In the genomic region with DNA sequence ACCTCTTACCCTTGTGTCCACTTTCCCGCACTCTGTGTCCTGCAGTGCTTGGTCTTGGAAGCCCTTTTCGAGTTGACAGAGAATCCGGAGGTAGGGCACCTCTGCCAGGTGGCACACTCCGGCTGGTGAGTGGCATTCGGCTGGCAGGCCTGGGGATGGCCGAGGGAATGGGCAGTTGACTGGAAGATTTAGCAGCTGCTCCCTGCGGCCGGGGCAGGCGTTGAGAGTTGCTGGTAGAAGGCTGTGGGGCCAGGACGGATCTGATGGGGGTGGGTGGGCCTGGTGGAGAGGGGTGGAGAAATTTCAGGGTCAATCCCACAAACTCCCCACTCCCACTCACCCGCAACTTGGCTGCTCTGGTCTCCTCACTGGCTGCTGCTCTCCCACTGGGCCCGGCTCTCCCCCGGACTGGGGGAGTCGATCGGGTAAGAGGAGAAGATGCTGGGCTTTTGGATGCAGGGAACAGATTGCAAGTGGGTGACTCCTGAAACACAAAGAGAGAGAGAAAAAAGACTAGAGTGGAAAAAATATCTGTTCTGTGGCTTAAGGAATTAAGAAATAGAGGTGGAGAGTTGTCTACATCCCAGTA, we compare ENCODE assay signal across 21 cellular contexts. TPM values are rescaled to one million over a fixed set of nuclear protein-coding genes. Genes with fewer than 3 reads are reported as not detected.
DNase-seq lines count a peak whose midpoint lies in the region; ATAC-seq and TF ChIP-seq lines count a peak whose summit lies in the region.
"Had no signal": no experiment of that assay in that cellular context is flagged by ENCODE, and none has a peak within 500 bp of the region (broad histone marks: within the 10 kb centered on the region; RNA-seq: fewer than 3 reads in every experiment).

No MANE protein-coding gene starts in this region.

- TF ChIP-seq CTCF in HFF-Myc (IDR thresholded peaks at IDR 0.05; ENCODE audit: low read depth, low read length, missing control alignments) (no peak), brain (conservative IDR thresholded peaks at IDR 0.05) (no peak), neural crest cell (conservative IDR thresholded peaks at IDR 0.05) (no peak)

- H3K36me3 Mint-ChIP-seq in brain (peaks cover 5% of the 10 kb centered on the region), neural crest cell (ENCODE audit: low read depth) (peaks cover 7% of the 10 kb centered on the region)

- H3K4me3 Mint-ChIP-seq in brain (peak overlapping the region in 4 of 5 experiments; percentile 99 to 100 (median 99)), neural crest cell (peak overlapping the region; percentile 99)

- H3K9me3 Mint-ChIP-seq in brain, result no peaks in the 10 kb centered on the region
- no peaks in the 10 kb centered on the region for H3K9me3 Mint-ChIP-seq in neural crest cell
- H3K9me3 Mint-ChIP-seq: activated B cell treated with CpG ODN at 0.5 μM for 24 hours; activated T-helper 2 cell treated with anti-CD3 and anti-CD28 coated beads, Interferon-gamma antibody, Interleukin-2, Interleukin-4, amounts not matched to agents 10 μg/mL and 5 μg/mL and 100 μg/mL, durations not matched to agents 14 hours and 24 hours and 36 hours; stimulated activated naive CD8-positive, alpha-beta T cell treated with anti-CD3 and anti-CD28 coated beads, Interleukin-15, amount 100 ng/mL, for 72 hours; T-helper 1 cell treated with Interleukin-12 subunit alpha and Interleukin-12 subunit beta and Interleukin-4 antibody, amounts not matched to agents 30 μg/mL and 1 μg/mL, for 36 hours had no signal

- H3K4me3 ChIP-seq in BLaER1 (no peak overlapping the region), HFF-Myc (replicated peaks; ENCODE audit: low read depth, low read length) (peak overlapping the region; percentile 85; the same call in 1 of the 2 replicates)
- H3K4me3 ChIP-seq: adrenal gland, right atrium auricular region had no signal

- H3K27ac ChIP-seq in BLaER1, result no peak overlapping the region
- H3K27ac ChIP-seq: vagina had no signal

- no peaks in the 10 kb centered on the region for H4K20me1 ChIP-seq in BLaER1

- DNase-seq in HFF-Myc (ENCODE audit: extremely low read depth, low read depth), result no peak
- no peak for DNase-seq in neural crest cell (ENCODE audit: low read depth, low spot score)
- no peak for DNase-seq in activated T-cell treated with anti-CD3 and anti-CD28 coated beads for 4 hours
- DNase-seq in middle frontal gyrus (ENCODE audit: extremely low spot score, low spot score), result no peak
- DNase-seq in SKM-1 treated with dmso at 0.1 percent for 144 hours (lab: John Stamatoyannopoulos, UW; ENCODE audit: unreplicated experiment), result no peak
- no peak for DNase-seq in Right ventricle myocardium inferior (ENCODE audit: missing footprints)
- DNase-seq: activated B cell treated with CpG ODN at 0.5 μM for 24 hours; Caco-2; kidney glomerular epithelial cell; NCI-H187 treated with DMSO at 0.1 percent for 48 hours; NK-92 treated with Interleukin-12 subunit alpha and Interleukin-12 subunit beta, amount 100 ng/mL, for 24 hours; stimulated activated naive CD8-positive, alpha-beta T cell treated with anti-CD3 and anti-CD28 coated beads, Interleukin-15, amount 100 ng/mL, for 72 hours had no signal

- peak overlapping the region; percentile 97 for H3K4me2 ChIP-seq in BLaER1

- H3K4me1 Mint-ChIP-seq in brain, result peaks cover 74% of the 10 kb centered on the region
- H3K4me1 Mint-ChIP-seq in neural crest cell, result peaks cover 71% of the 10 kb centered on the region

- no peak for ATAC-seq in Right ventricle myocardium inferior
- ATAC-seq: stimulated activated naive CD8-positive, alpha-beta T cell treated with anti-CD3 and anti-CD28 coated beads, Interleukin-15, amount 100 ng/mL, for 72 hours had no signal

- no peaks in the 10 kb centered on the region for H3K9me3 ChIP-seq in BLaER1
- H3K9me3 ChIP-seq: adrenal gland, Caco-2, right atrium auricular region, vagina had no signal

- no peaks in the 10 kb centered on the region for H3K27me3 ChIP-seq in BLaER1
- H3K27me3 ChIP-seq: adrenal gland, right atrium auricular region, vagina had no signal

- 0 out of 2 replicates have a peak overlapping the region, but pooled peaks have one; percentile 48 for H3K9ac ChIP-seq in BLaER1

- intact Hi-C loops in Right ventricle myocardium inferior (cut with DNase I), result loop anchor here (5.0 kb wide), 2 partner anchors 71 to 251 kb away; no protein-coding TSS in a partner anchor

- H3K27ac Mint-ChIP-seq in brain (peak overlapping the region; percentile 57 to 99 (median 95)), neural crest cell (ENCODE audit: unreplicated experiment) (no peak overlapping the region)
- H3K27ac Mint-ChIP-seq: activated B cell treated with CpG ODN at 0.5 μM for 24 hours; activated T-helper 2 cell treated with anti-CD3 and anti-CD28 coated beads, Interferon-gamma antibody, Interleukin-2, Interleukin-4, amounts not matched to agents 10 μg/mL and 5 μg/mL and 100 μg/mL, durations not matched to agents 14 hours and 24 hours and 36 hours; stimulated activated naive CD8-positive, alpha-beta T cell treated with anti-CD3 and anti-CD28 coated beads, Interleukin-15, amount 100 ng/mL, for 72 hours; T-helper 1 cell treated with Interleukin-12 subunit alpha and Interleukin-12 subunit beta and Interleukin-4 antibody, amounts not matched to agents 30 μg/mL and 1 μg/mL, for 36 hours had no signal

- H3K27me3 Mint-ChIP-seq in brain, result peaks cover 3% of the 10 kb centered on the region
- no peaks in the 10 kb centered on the region for H3K27me3 Mint-ChIP-seq in neural crest cell (ENCODE audit: low read depth)
- H3K27me3 Mint-ChIP-seq: activated B cell treated with CpG ODN at 0.5 μM for 24 hours; stimulated activated naive CD8-positive, alpha-beta T cell treated with anti-CD3 and anti-CD28 coated beads, Interleukin-15, amount 100 ng/mL, for 72 hours had no signal

- H3K36me3 ChIP-seq in BLaER1, result peaks cover 31% of the 10 kb centered on the region
- H3K36me3 ChIP-seq: adrenal gland, right atrium auricular region, vagina had no signal

- H3K4me1 ChIP-seq in BLaER1, result peaks cover 40% of the 10 kb centered on the region

RNA-seq across cellular contexts. Expression of a gene that starts 2.1 kb away (rescaled TPM):
- 77.5 TPM for polyA plus RNA-seq in brain (ENCODE audit: insufficient read depth, low read depth, low replicate concordance)
- total RNA-seq in neural crest cell (100 and 102 TPM in 2 replicates), Right ventricle myocardium inferior (1.2 TPM)
- total RNA-seq: activated B cell treated with CpG ODN at 0.5 μM for 24 hours had no signal

RNA-seq across cellular contexts. Expression of a gene that starts 25.9 kb away (rescaled TPM):
- polyA plus RNA-seq in brain (ENCODE audit: insufficient read depth, low read depth, low replicate concordance), result 0.75 TPM
- total RNA-seq in neural crest cell, result 0.82 TPM in 1 of 2 replicates, not detected in the other
- total RNA-seq in Right ventricle myocardium inferior, result not detected
- total RNA-seq: activated B cell treated with CpG ODN at 0.5 μM for 24 hours; activated T-helper 2 cell treated with anti-CD3 and anti-CD28 coated beads, Interferon-gamma antibody, Interleukin-2, Interleukin-4, amounts not matched to agents 10 μg/mL and 5 μg/mL and 100 μg/mL, durations not matched to agents 14 hours and 24 hours and 36 hours; Caco-2; fibroblast of villous mesenchyme; H4; vagina had no signal

RNA-seq across cellular contexts. Expression of a gene that starts 31.5 kb away (rescaled TPM):
- polyA plus RNA-seq in brain (ENCODE audit: insufficient read depth, low read depth, low replicate concordance), result 109 TPM
- total RNA-seq in neural crest cell (97.1 and 99.2 TPM in 2 replicates), Right ventricle myocardium inferior (6.5 TPM)

Comparison
In these comparisons a context has a peak if more than half of its experiments do, and no peak if none do; other contexts are left out.
1. RNA of a gene that starts 2.1 kb away (total RNA-seq): 100 to 102 TPM in neural crest cell; 1.2 TPM in Right ventricle myocardium inferior (single experiment); every median in the first group is over 10 times any median in the second.
2. RNA of a gene that starts 31.5 kb away (total RNA-seq): 97.1 to 99.2 TPM in neural crest cell; 6.5 TPM in Right ventricle myocardium inferior (single experiment); every median in the first group is over 10 times any median in the second.